In genomic region chr3:122793568-122794416, GRCh38 we compare ENCODE assay signal across 8 cellular contexts. TPM values are rescaled to one million over a fixed set of nuclear protein-coding genes. Genes with fewer than 3 reads are reported as not detected.
DNase-seq lines count a peak whose midpoint lies in the region; ATAC-seq and TF ChIP-seq lines count a peak whose summit lies in the region.

HSPBAP1 (minus strand) TSS chr3:122793831; CDS start chr3:122793680, 151 bp downstream.

- peaks cover 29% of the 10 kb centered on the region for H3K4me1 Mint-ChIP-seq in activated CD8-positive, alpha-beta T cell treated with anti-CD3 and anti-CD28 coated beads for 36 hours (ENCODE audit: low read depth)
- H3K4me1 Mint-ChIP-seq in endothelial cell (ENCODE audit: unreplicated experiment) = peaks cover 11% of the 10 kb centered on the region

- H3K27me3 ChIP-seq in HL-60 (ENCODE audit: insufficient read depth, poor library complexity, severe bottlenecking) = no peaks in the 10 kb centered on the region

- intact Hi-C loops in activated CD8-positive, alpha-beta T cell treated with anti-CD3 and anti-CD28 coated beads for 36 hours (cut with micrococcal nuclease) = loop anchor here (10.0 kb wide), 1 partner anchor 409 kb away; the partner anchor contains the start of genes FAM162A and MIX23

- H3K36me3 Mint-ChIP-seq in activated CD8-positive, alpha-beta T cell treated with anti-CD3 and anti-CD28 coated beads for 36 hours (ENCODE audit: low read depth) = no peaks in the 10 kb centered on the region
- no peaks in the 10 kb centered on the region for H3K36me3 Mint-ChIP-seq in endothelial cell (ENCODE audit: low read depth, unreplicated experiment)

- no peak within 1 kb of the TSS for H3K4me3 Mint-ChIP-seq in activated CD8-positive, alpha-beta T cell treated with anti-CD3 and anti-CD28 coated beads for 36 hours
- peak within 1 kb of the TSS; percentile 94 for H3K4me3 Mint-ChIP-seq in endothelial cell (ENCODE audit: unreplicated experiment)

- H3K27me3 Mint-ChIP-seq in activated CD8-positive, alpha-beta T cell treated with anti-CD3 and anti-CD28 coated beads for 36 hours = no peaks in the 10 kb centered on the region
- peaks cover 4% of the 10 kb centered on the region for H3K27me3 Mint-ChIP-seq in endothelial cell (ENCODE audit: unreplicated experiment)

- TF ChIP-seq CTCF in HL-60 (IDR thresholded peaks at IDR 0.05; ENCODE audit: insufficient read depth, low read length) (no peak), endothelial cell (IDR thresholded peaks at IDR 0.05; ENCODE audit: unreplicated experiment) (no peak)
- no peak for TF ChIP-seq CTCF in activated CD8-positive, alpha-beta T cell treated with anti-CD3 and anti-CD28 coated beads for 36 hours (IDR thresholded peaks at IDR 0.05)

- POLR2A ChIA-PET in activated CD8-positive, alpha-beta T cell treated with anti-CD3 and anti-CD28 coated beads for 36 hours (lab: Charles Lee) = interaction anchor here (0.6 to 0.9 kb wide), 2 partner anchors 181 to 229 kb away, joined by 3 read pairs; no protein-coding TSS in a partner anchor

- peak within 1 kb of the TSS; percentile 92 for H3K4me3 ChIP-seq in HL-60 (replicated peaks; ENCODE audit: insufficient read depth, low read length)

- DNase-seq in AG08396 (ENCODE audit: low spot score) = peak; percentile 91
- DNase-seq in HL-60 (ENCODE audit: low read depth in 1 of 2, low spot score in 1 of 2) = peak; percentile 92 to 94
- DNase-seq in activated CD8-positive, alpha-beta T cell treated with anti-CD3 and anti-CD28 coated beads for 36 hours = peak; percentile 96
- DNase-seq in endothelial cell (ENCODE audit: low spot score) = peak; percentile 89
- DNase-seq in mucosa of gallbladder (ENCODE audit: low spot score) = peak; percentile 94
- DNase-seq in stimulated activated CD8-positive, alpha-beta memory T cell treated with anti-CD3 and anti-CD28 coated beads, Interleukin-4, amount 100 ng/mL, for 4 hours (ENCODE audit: low read depth in 2 of 2, low spot score in 1 of 2) = peak; percentile 83 to 86
- DNase-seq in OCI-M1 (lab: John Stamatoyannopoulos, UW) = no peak

- ATAC-seq in GM19397 (IDR thresholded peaks at IDR 0.05; ENCODE audit: unreplicated experiment) = peak; percentile 61
- ATAC-seq in activated CD8-positive, alpha-beta T cell treated with anti-CD3 and anti-CD28 coated beads for 36 hours = peak; percentile 61

- H3K27ac Mint-ChIP-seq in activated CD8-positive, alpha-beta T cell treated with anti-CD3 and anti-CD28 coated beads for 36 hours = peak within 1 kb of the TSS; percentile 87
- peak within 1 kb of the TSS; percentile 98 for H3K27ac Mint-ChIP-seq in endothelial cell (ENCODE audit: unreplicated experiment)

- CTCF ChIA-PET in activated CD8-positive, alpha-beta T cell treated with anti-CD3 and anti-CD28 coated beads for 36 hours (lab: Charles Lee) = interaction anchor here (1.0 to 1.8 kb wide), 3 partner anchors 18 to 235 kb away, joined by 3 to 6 read pairs (median 4); no protein-coding TSS in a partner anchor

- peak within 1 kb of the TSS; percentile 70 for H3K27ac ChIP-seq in HL-60 (replicated peaks)

- H3K9me3 Mint-ChIP-seq in activated CD8-positive, alpha-beta T cell treated with anti-CD3 and anti-CD28 coated beads for 36 hours = no peaks in the 10 kb centered on the region
- no peaks in the 10 kb centered on the region for H3K9me3 Mint-ChIP-seq in endothelial cell (ENCODE audit: unreplicated experiment)

RNA-seq across cellular contexts. Expression of gene HSPBAP1, which starts in this region (rescaled TPM):
- 1 to 10 TPM; 4.0 to 4.2 TPM for total RNA-seq in activated CD8-positive, alpha-beta T cell treated with anti-CD3 and anti-CD28 coated beads for 36 hours
- 11.6 TPM for total RNA-seq in endothelial cell (ENCODE audit: unreplicated experiment)
- total RNA-seq in mucosa of gallbladder = 8.2 TPM
